In genomic region chr13:114118086-114118762, GRCh38 we compare ENCODE assay signal across 10 cellular contexts. TPM values are rescaled to one million over a fixed set of nuclear protein-coding genes. Genes with fewer than 3 reads are reported as not detected.
DNase-seq lines count a peak whose midpoint lies in the region; ATAC-seq, FAIRE-seq and TF ChIP-seq lines count a peak whose summit lies in the region.
"Had no signal": no experiment of that assay in that cellular context is flagged by ENCODE, and none has a peak within 500 bp of the region (broad histone marks: within the 10 kb centered on the region; RNA-seq: fewer than 3 reads in every experiment).

No MANE protein-coding gene starts in this region.

- H3K36me3 ChIP-seq in HepG2 (replicated peaks in 1 of 2; ENCODE audit: control insufficient read depth in 1 of 2, insufficient read depth in 2 of 2, low read length in 2 of 2), result no peaks in the 10 kb centered on the region
- H3K36me3 ChIP-seq in stomach smooth muscle (ENCODE audit: control insufficient read depth in 2 of 2, insufficient read depth in 2 of 2, low read length in 2 of 2), result peaks cover 0 to 2% of the 10 kb centered on the region in 2 donors

- in situ Hi-C loops in HepG2 (cut with HindIII; ENCODE audit: extremely low pct_ligation_motif_present, low pct_unique_long_range_greater_than_20kb), result no loop called here

- H3K27me3 Mint-ChIP-seq in activated CD4-positive, alpha-beta T cell treated with anti-CD3 and anti-CD28 coated beads, Interleukin-2, amount 10 ng/mL, durations not matched to agents 7 days and 5 days, result no peaks in the 10 kb centered on the region
- H3K27me3 Mint-ChIP-seq in activated T-helper 1 cell treated with anti-CD3 and anti-CD28 coated beads, Interleukin-12 subunit alpha, Interleukin-12 subunit beta, Interleukin-2, Interleukin-4 antibody, amounts not matched to agents 30 ng/mL and 10 ng/mL and 1 ng/mL, durations not matched to agents 14 hours and 24 hours and 36 hours (ENCODE audit: insufficient read depth), result no peaks in the 10 kb centered on the region

- peak; percentile 94 for ATAC-seq in HepG2

- no peak overlapping the region for H2AFZ ChIP-seq in HepG2 (ENCODE audit: low read length)

- peaks cover 50% of the 10 kb centered on the region for H3K36me3 Mint-ChIP-seq in activated CD4-positive, alpha-beta T cell treated with anti-CD3 and anti-CD28 coated beads, Interleukin-2, amount 10 ng/mL, durations not matched to agents 7 days and 5 days (ENCODE audit: low read depth)
- H3K36me3 Mint-ChIP-seq in activated T-helper 1 cell treated with anti-CD3 and anti-CD28 coated beads, Interleukin-12 subunit alpha, Interleukin-12 subunit beta, Interleukin-2, Interleukin-4 antibody, amounts not matched to agents 30 ng/mL and 10 ng/mL and 1 ng/mL, durations not matched to agents 14 hours and 24 hours and 36 hours (ENCODE audit: low read depth), result peaks cover 26% of the 10 kb centered on the region

- no peak overlapping the region for H3K27ac ChIP-seq in HepG2 (ENCODE audit: extremely low read length, insufficient read depth, low read length)
- peak overlapping the region; percentile 24 for H3K27ac ChIP-seq in stomach smooth muscle (ENCODE audit: low read length)

- TF ChIP-seq POLR2A in HepG2 (IDR thresholded peaks at IDR 0.05; ENCODE audit: insufficient read depth in 1 of 2, low read depth in 2 of 2, low read length in 2 of 2), result no peak

- peaks cover 66% of the 10 kb centered on the region for H3K4me1 Mint-ChIP-seq in activated CD4-positive, alpha-beta T cell treated with anti-CD3 and anti-CD28 coated beads, Interleukin-2, amount 10 ng/mL, durations not matched to agents 7 days and 5 days
- peaks cover 56% of the 10 kb centered on the region for H3K4me1 Mint-ChIP-seq in activated T-helper 1 cell treated with anti-CD3 and anti-CD28 coated beads, Interleukin-12 subunit alpha, Interleukin-12 subunit beta, Interleukin-2, Interleukin-4 antibody, amounts not matched to agents 30 ng/mL and 10 ng/mL and 1 ng/mL, durations not matched to agents 14 hours and 24 hours and 36 hours (ENCODE audit: low read depth)

- no peaks in the 10 kb centered on the region for H3K9me3 Mint-ChIP-seq in activated CD4-positive, alpha-beta T cell treated with anti-CD3 and anti-CD28 coated beads, Interleukin-2, amount 10 ng/mL, durations not matched to agents 7 days and 5 days
- H3K9me3 Mint-ChIP-seq in activated T-helper 1 cell treated with anti-CD3 and anti-CD28 coated beads, Interleukin-12 subunit alpha, Interleukin-12 subunit beta, Interleukin-2, Interleukin-4 antibody, amounts not matched to agents 30 ng/mL and 10 ng/mL and 1 ng/mL, durations not matched to agents 14 hours and 24 hours and 36 hours, result no peaks in the 10 kb centered on the region

- 0 out of 6 replicates have a peak overlapping the region, but pooled peaks of 1 of the 3 experiments have one; percentile 13 for H3K4me3 ChIP-seq in HepG2 (replicated peaks in 1 of 3; ENCODE audit: insufficient read depth in 1 of 3, low read depth in 2 of 3, low read length in 3 of 3)
- H3K4me3 ChIP-seq in stomach smooth muscle (ENCODE audit: low read length in 2 of 2), result peak overlapping the region in 1 of 2 donors; percentile 22

- intact Hi-C loops in activated T-helper 1 cell treated with anti-CD3 and anti-CD28 coated beads, Interleukin-12 subunit alpha, Interleukin-12 subunit beta, Interleukin-2, Interleukin-4 antibody, amounts not matched to agents 30 ng/mL and 10 ng/mL and 1 ng/mL, durations not matched to agents 14 hours and 24 hours and 36 hours (cut with micrococcal nuclease), result no loop called here
- intact Hi-C loops in HepG2 (cut with micrococcal nuclease; ENCODE audit: unreplicated experiment), result loop anchor here (2.0 kb wide), 1 partner anchor 17 kb away; no protein-coding TSS in a partner anchor

- POLR2A ChIA-PET in activated CD4-positive, alpha-beta T cell treated with anti-CD3 and anti-CD28 coated beads, Interleukin-2, amount 10 ng/mL, durations not matched to agents 7 days and 5 days (lab: Charles Lee), result no interaction called here
- POLR2A ChIA-PET in HepG2 (lab: Yijun Ruan, JAX), result no interaction called here

- H3K27me3 ChIP-seq in HepG2 (ENCODE audit: control insufficient read depth in 1 of 2, insufficient read depth in 2 of 2, low read length in 2 of 2), result peaks cover 2 to 32% of the 10 kb centered on the region in 2 experiments; a peak in 3 of 5 replicates
- H3K27me3 ChIP-seq in stomach smooth muscle (ENCODE audit: control insufficient read depth in 1 of 2, insufficient read depth in 2 of 2, low read length in 2 of 2), result no peaks in the 10 kb centered on the region

- H3K4me1 ChIP-seq in HepG2 (ENCODE audit: insufficient read depth, low read length) (peaks cover 34% of the 10 kb centered on the region), stomach smooth muscle (ENCODE audit: control insufficient read depth, insufficient read depth, low read length) (peaks cover 19% of the 10 kb centered on the region)

- FAIRE-seq in HepG2 (lab: Jason Lieb, UNC) (peak; percentile 77), HTR-8/SVneo (lab: Jason Lieb, UNC) (no peak)

- H3K9me3 ChIP-seq in HepG2 (ENCODE audit: low read length), result no peaks in the 10 kb centered on the region
- H3K9me3 ChIP-seq in stomach smooth muscle (ENCODE audit: control insufficient read depth in 2 of 2, low read length in 2 of 2), result no peaks in the 10 kb centered on the region

- H3K9ac ChIP-seq in HepG2 (ENCODE audit: insufficient read depth, low read depth, low read length), result no peak overlapping the region
- H3K9ac ChIP-seq in stomach smooth muscle (ENCODE audit: low read length in 2 of 2), result no peak overlapping the region

- CTCF ChIA-PET in activated CD4-positive, alpha-beta T cell treated with anti-CD3 and anti-CD28 coated beads, Interleukin-2, amount 10 ng/mL, durations not matched to agents 7 days and 5 days (lab: Charles Lee), result interaction anchor here (1.0 kb wide), 1 partner anchor 10 kb away, joined by 4 read pairs; no protein-coding TSS in a partner anchor
- CTCF ChIA-PET in HepG2 (lab: Yijun Ruan, JAX; ENCODE audit: low intra/inter-chr PET ratio, low total read pairs), result no interaction called here

- no peak for TF ChIP-seq CTCF in HepG2 (CRISPR knock-in tag; IDR thresholded peaks at IDR 0.05)

- H3K79me2 ChIP-seq in HepG2 (ENCODE audit: insufficient read depth, low read length), result no peaks in the 10 kb centered on the region

- no peak overlapping the region for H3K4me3 Mint-ChIP-seq in activated CD4-positive, alpha-beta T cell treated with anti-CD3 and anti-CD28 coated beads, Interleukin-2, amount 10 ng/mL, durations not matched to agents 7 days and 5 days
- no peak overlapping the region for H3K4me3 Mint-ChIP-seq in activated T-helper 1 cell treated with anti-CD3 and anti-CD28 coated beads, Interleukin-12 subunit alpha, Interleukin-12 subunit beta, Interleukin-2, Interleukin-4 antibody, amounts not matched to agents 30 ng/mL and 10 ng/mL and 1 ng/mL, durations not matched to agents 14 hours and 24 hours and 36 hours

- 14% methylated on average over 11 of the region's 11 CpGs for WGBS in HepG2 (ENCODE audit: low lambda C conversion rate)

- no TSS peak for BruUV-seq in HepG2 (replicated peaks; lab: Mats Ljungman, UMichigan)

- peak overlapping the region; percentile 55; the same call in 1 of the 2 replicates for H3K4me2 ChIP-seq in HepG2 (ENCODE audit: low read depth, low read length)

- H3K27ac Mint-ChIP-seq in activated CD4-positive, alpha-beta T cell treated with anti-CD3 and anti-CD28 coated beads, Interleukin-2, amount 10 ng/mL, durations not matched to agents 7 days and 5 days, result peak overlapping the region; percentile 21
- peak overlapping the region; percentile 69 for H3K27ac Mint-ChIP-seq in activated T-helper 1 cell treated with anti-CD3 and anti-CD28 coated beads, Interleukin-12 subunit alpha, Interleukin-12 subunit beta, Interleukin-2, Interleukin-4 antibody, amounts not matched to agents 30 ng/mL and 10 ng/mL and 1 ng/mL, durations not matched to agents 14 hours and 24 hours and 36 hours

- no peaks in the 10 kb centered on the region for H4K20me1 ChIP-seq in HepG2 (ENCODE audit: insufficient read depth, low read length)

- TF ChIP-seq EP300 in HepG2 (IDR thresholded peaks at IDR 0.05; ENCODE audit: low read depth in 2 of 2, low read length in 2 of 2) (no peak), HepG2 (CRISPR knock-in tag; IDR thresholded peaks at IDR 0.05; ENCODE audit: borderline replicate concordance) (no peak)

- TF ChIP-seq RAD21 in HepG2 (CRISPR knock-in tag; IDR thresholded peaks at IDR 0.05), result no peak

- no peak for DNase-seq in activated CD4-positive, alpha-beta T cell treated with anti-CD3 and anti-CD28 coated beads, Interleukin-2, amount 10 ng/mL, durations not matched to agents 7 days and 5 days
- DNase-seq in activated CD4-positive, alpha-beta T cell treated with anti-CD3 and anti-CD28 coated beads for 48 hours, result no peak
- DNase-seq in activated T-helper 1 cell treated with anti-CD3 and anti-CD28 coated beads, Interleukin-12 subunit alpha, Interleukin-12 subunit beta, Interleukin-2, Interleukin-4 antibody, amounts not matched to agents 30 ng/mL and 10 ng/mL and 1 ng/mL, durations not matched to agents 14 hours and 24 hours and 36 hours (ENCODE audit: low spot score), result no peak
- DNase-seq in HepG2 (ENCODE audit: low spot score) (peak; percentile 62), HTR-8/SVneo (ENCODE audit: insufficient read length, low spot score) (no peak), SIG-M5 (lab: John Stamatoyannopoulos, UW) (no peak), NCI-H82 (lab: John Stamatoyannopoulos, UW) (no peak)
- DNase-seq: activated CD8-positive, alpha-beta memory T cell treated with anti-CD3 and anti-CD28 coated beads for 24 hours; NCI-H1105 had no signal

RNA-seq across cellular contexts. Expression of gene RASA3, which starts 14.2 kb away (rescaled TPM):
- 100 to 1,000 TPM; 114 to 115 TPM for total RNA-seq in activated CD4-positive, alpha-beta T cell treated with anti-CD3 and anti-CD28 coated beads, Interleukin-2, amount 10 ng/mL, durations not matched to agents 7 days and 5 days
- total RNA-seq in activated T-helper 1 cell treated with anti-CD3 and anti-CD28 coated beads, Interleukin-12 subunit alpha, Interleukin-12 subunit beta, Interleukin-2, Interleukin-4 antibody, amounts not matched to agents 30 ng/mL and 10 ng/mL and 1 ng/mL, durations not matched to agents 14 hours and 24 hours and 36 hours, result 22.9 and 23.5 TPM in 2 replicates
- total RNA-seq in HepG2 (2016; rRNA removed; fragmentation: Illumina TruSeq; extraction: Trizol), result not detected in 2 replicates
- not detected in 2 replicates for total RNA-seq in HepG2 (2016; cell fraction: cytosol; rRNA removed; fragmentation: Illumina TruSeq; extraction: Trizol; ENCODE audit: low read depth)
- 0.06 and 0.09 TPM in 2 replicates for total RNA-seq in HepG2 (2016; cell fraction: insoluble cytoplasmic fraction; rRNA removed; fragmentation: Illumina TruSeq; extraction: Trizol)
- total RNA-seq in HepG2 (2016; cell fraction: membrane; rRNA removed; fragmentation: Illumina TruSeq; extraction: Trizol), result not detected in 2 replicates
- total RNA-seq in HepG2 (2016; cell fraction: nucleus; rRNA removed; fragmentation: Illumina TruSeq; extraction: Trizol), result 0.09 TPM in 1 of 2 replicates, not detected in the other
- 0.05 and 0.07 TPM in 2 replicates for polyA plus RNA-seq in HepG2 (2011; rRNA removed)
- 0.09 TPM in 2 replicates for polyA plus RNA-seq in HepG2 (2011; cell fraction: cytosol; rRNA removed)
- 0.14 and 0.21 TPM in 2 replicates for polyA plus RNA-seq in HepG2 (2011; cell fraction: nucleus; rRNA removed)
- 0.04 TPM in 1 of 2 replicates, not detected in the other for polyA plus RNA-seq in HepG2 (2012)
- polyA plus RNA-seq in HepG2 (2016; cell fraction: cytosol; fragmentation: Illumina TruSeq; extraction: Trizol; ENCODE audit: low read depth), result not detected in 2 replicates
- polyA plus RNA-seq in HepG2 (2016; cell fraction: insoluble cytoplasmic fraction; fragmentation: Illumina TruSeq; extraction: Trizol; ENCODE audit: low read depth), result not detected in 2 replicates
- not detected in 2 replicates for polyA plus RNA-seq in HepG2 (2016; cell fraction: membrane; fragmentation: Illumina TruSeq; extraction: Trizol; ENCODE audit: low read depth)
- 0.11 TPM in 1 of 2 replicates, not detected in the other for polyA plus RNA-seq in HepG2 (2016; cell fraction: nucleus; fragmentation: Illumina TruSeq; extraction: Trizol; ENCODE audit: insufficient read depth, low read depth)
- polyA minus RNA-seq in HepG2 (2011; rRNA and poly(A)+ RNA removed; ENCODE audit: low replicate concordance), result 0.20 and 10.0 TPM in 2 replicates
- 0.20 and 0.26 TPM in 2 replicates for polyA minus RNA-seq in HepG2 (2011; cell fraction: cytosol; rRNA and poly(A)+ RNA removed)
- 0.12 and 0.26 TPM in 2 replicates for polyA minus RNA-seq in HepG2 (2011; cell fraction: nucleus; rRNA and poly(A)+ RNA removed)

Comparison
In these comparisons a context has a peak if more than half of its experiments do, and no peak if none do; other contexts are left out.
1. RNA of gene RASA3, which starts 14.2 kb away (total RNA-seq): 114 to 115 TPM in activated CD4-positive, alpha-beta T cell treated with anti-CD3 and anti-CD28 coated beads, Interleukin-2, amount 10 ng/mL, durations not matched to agents 7 days and 5 days and 22.9 to 23.5 TPM in activated T-helper 1 cell treated with anti-CD3 and anti-CD28 coated beads, Interleukin-12 subunit alpha, Interleukin-12 subunit beta, Interleukin-2, Interleukin-4 antibody, amounts not matched to agents 30 ng/mL and 10 ng/mL and 1 ng/mL, durations not matched to agents 14 hours and 24 hours and 36 hours; 0.06 to 0.09 TPM in HepG2; every median in the first group is over 10 times any median in the second.